ENCODE assay signal across 12 cellular contexts in the genomic region with DNA sequence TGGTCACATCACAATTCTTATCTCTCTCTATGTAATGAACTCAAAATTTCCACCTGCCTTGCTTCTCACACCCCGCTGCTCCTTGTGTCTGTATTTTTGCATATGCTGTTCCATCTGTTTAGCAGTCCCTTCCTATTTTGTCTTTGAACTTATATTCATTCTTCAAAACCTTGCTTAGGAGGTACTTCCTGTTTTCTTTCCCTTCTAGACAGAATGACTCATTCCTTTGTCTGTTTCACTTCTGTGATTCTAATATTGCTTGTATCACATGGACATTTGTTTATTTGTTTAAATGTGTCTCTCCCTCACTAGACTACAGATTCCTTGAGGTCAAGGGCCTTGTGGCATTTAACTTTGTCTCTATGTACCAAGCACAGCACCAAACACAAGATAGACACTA.
A peak's percentile ranks its signal among the peaks of the same experiment; 100 is the strongest.
DNase-seq lines count a peak whose midpoint lies in the region; ATAC-seq and TF ChIP-seq lines count a peak whose summit lies in the region.
"Had no signal": no experiment of that assay in that cellular context is flagged by ENCODE, and none has a peak within 500 bp of the region (broad histone marks: within the 10 kb centered on the region; RNA-seq: fewer than 3 reads in every experiment).

No MANE protein-coding gene starts in this region.

- H3K36me3 ChIP-seq in MM.1S (replicated peaks; ENCODE audit: insufficient read depth, low read length) (no peaks in the 10 kb centered on the region), sigmoid colon (no peaks in the 10 kb centered on the region)
- H3K36me3 ChIP-seq: colonic mucosa, HAP-1 had no signal

- no peak for TF ChIP-seq EP300 in sigmoid colon (IDR thresholded peaks at IDR 0.05)

- H3K79me2 ChIP-seq in MM.1S (ENCODE audit: low read length): no peaks in the 10 kb centered on the region

- H3K9me2 ChIP-seq in MM.1S (replicated peaks; ENCODE audit: insufficient read depth, low read length): no peaks in the 10 kb centered on the region

- no peak overlapping the region for H2AFZ ChIP-seq in MM.1S (ENCODE audit: low read length)

- H3F3A ChIP-seq in MM.1S (ENCODE audit: insufficient read depth, low read length): no peaks in the 10 kb centered on the region

- ATAC-seq in GM18867 (IDR thresholded peaks at IDR 0.05; ENCODE audit: unreplicated experiment): peak; percentile 86
- peak; percentile 56 for ATAC-seq in foreskin keratinocyte
- no peak for ATAC-seq in HG03025 (IDR thresholded peaks at IDR 0.05; ENCODE audit: low FRiP score, unreplicated experiment)
- no peak for ATAC-seq in HG03097 (IDR thresholded peaks at IDR 0.05; ENCODE audit: low FRiP score, unreplicated experiment)
- ATAC-seq: activated T-cell treated with anti-CD3 and anti-CD28 coated beads, Interleukin-2, amount 50 U/mL, for 72 hours had no signal

- no peak for TF ChIP-seq CTCF in MM.1S (IDR thresholded peaks at IDR 0.05; ENCODE audit: low read length)
- no peak for TF ChIP-seq CTCF in foreskin keratinocyte (conservative IDR thresholded peaks at IDR 0.05)
- TF ChIP-seq CTCF in sigmoid colon (IDR thresholded peaks at IDR 0.05): no peak

- H3K27ac ChIP-seq in MM.1S (ENCODE audit: low read length) (no peak overlapping the region), foreskin keratinocyte (no peak overlapping the region), sigmoid colon (no peak overlapping the region)
- H3K27ac ChIP-seq: colonic mucosa had no signal

- H3K27me3 ChIP-seq in MM.1S (replicated peaks; ENCODE audit: insufficient read depth, low read length): no peaks in the 10 kb centered on the region
- H3K27me3 ChIP-seq in foreskin keratinocyte: no peaks in the 10 kb centered on the region
- no peaks in the 10 kb centered on the region for H3K27me3 ChIP-seq in sigmoid colon
- H3K27me3 ChIP-seq: colonic mucosa had no signal

- intact Hi-C loops in sigmoid colon (cut with DNase I): no loop called here

- TF ChIP-seq POLR2A in sigmoid colon (IDR thresholded peaks at IDR 0.05): no peak

- H3K4me3 ChIP-seq in MM.1S (ENCODE audit: low read length) (no peak overlapping the region), sigmoid colon (no peak overlapping the region)
- H3K4me3 ChIP-seq: colonic mucosa, HAP-1 had no signal

- no peak overlapping the region for H3K9ac ChIP-seq in MM.1S (ENCODE audit: low read length)

- H3K4me1 ChIP-seq in MM.1S (ENCODE audit: low read length) (peaks cover 9% of the 10 kb centered on the region; the same call in 1 of the 2 replicates), foreskin keratinocyte (no peaks in the 10 kb centered on the region), sigmoid colon (no peaks in the 10 kb centered on the region)
- H3K4me1 ChIP-seq: colonic mucosa, HAP-1 had no signal

- WGBS in sigmoid colon, 2 donors: 84 to 91% methylated on average over 1 of the region's 1 CpG

- no peak overlapping the region for H3K4me2 ChIP-seq in MM.1S (ENCODE audit: low read depth, low read length)

- no peaks in the 10 kb centered on the region for H4K20me1 ChIP-seq in MM.1S (ENCODE audit: insufficient read depth, low read length)

- H3K9me3 ChIP-seq in MM.1S (replicated peaks; ENCODE audit: insufficient read depth, low read length) (no peaks in the 10 kb centered on the region), sigmoid colon (no peaks in the 10 kb centered on the region)
- H3K9me3 ChIP-seq: colonic mucosa, HAP-1 had no signal

- peak; percentile 35 for DNase-seq in HCEC 1CT
- DNase-seq in MM.1S: peak; percentile 15
- peak; percentile 7 to 32 for DNase-seq in foreskin keratinocyte
- DNase-seq in sigmoid colon: no peak
- no peak for DNase-seq in NCI-H187 treated with DMSO at 0.1 percent for 48 hours (lab: John Stamatoyannopoulos, UW)
- DNase-seq: activated T-cell treated with anti-CD3 and anti-CD28 coated beads, Interleukin-2, amount 50 U/mL, for 72 hours; colonic mucosa; NCI-H1417 had no signal

Comparison
In these comparisons a context has a peak if more than half of its experiments do, and no peak if none do; other contexts are left out.
1. ATAC-seq: peak in GM18867 (single experiment) and foreskin keratinocyte (single experiment); none in HG03025 (single experiment) and HG03097 (single experiment).
2. DNase-seq: peak in HCEC 1CT (single experiment), MM.1S (single experiment) and foreskin keratinocyte (2 of 2); none in sigmoid colon (single experiment) and NCI-H187 treated with DMSO at 0.1 percent for 48 hours (single experiment).